10 cellular contexts compared by ENCODE assay signal in genomic region chr19:51460164-51460992, GRCh38. TPM values are rescaled to one million over a fixed set of nuclear protein-coding genes. Genes with fewer than 3 reads are reported as not detected.
DNase-seq lines count a peak whose midpoint lies in the region; ATAC-seq, FAIRE-seq and TF ChIP-seq lines count a peak whose summit lies in the region.
"Had no signal": no experiment of that assay in that cellular context is flagged by ENCODE, and none has a peak within 500 bp of the region (broad histone marks: within the 10 kb centered on the region; RNA-seq: fewer than 3 reads in every experiment).

No MANE protein-coding gene starts in this region.

- H3K9me3 ChIP-seq in BE2C: no peaks in the 10 kb centered on the region
- H3K9me3 ChIP-seq in HUES64 (ENCODE audit: insufficient read depth, low read depth, low read length): no peaks in the 10 kb centered on the region
- peaks cover 9% of the 10 kb centered on the region for H3K9me3 ChIP-seq in WERI-Rb-1 (ENCODE audit: severe bottlenecking)

- no peaks in the 10 kb centered on the region for H3K79me2 ChIP-seq in mesendoderm (ENCODE audit: control insufficient read depth, insufficient read depth, low read length)

- H2BK120ac ChIP-seq in mesendoderm (ENCODE audit: low read depth, low read length): no peak overlapping the region

- H3K4me2 ChIP-seq in mesendoderm (ENCODE audit: low read length): no peak overlapping the region

- no peak overlapping the region for H4K8ac ChIP-seq in mesendoderm (ENCODE audit: low read depth, low read length)

- H3K23ac ChIP-seq in mesendoderm (ENCODE audit: low read length): no peak overlapping the region

- H3K79me1 ChIP-seq in mesendoderm (ENCODE audit: low read length): no peaks in the 10 kb centered on the region

- H3K4me3 ChIP-seq in BE2C (ENCODE audit: low read depth, low read length) (peak overlapping the region; percentile 38), HUES64 (ENCODE audit: low read length) (peak overlapping the region; percentile 43), WERI-Rb-1 (ENCODE audit: low read depth, low read length) (peak overlapping the region; percentile 22; the same call in 1 of the 2 replicates), mesendoderm (ENCODE audit: low read length) (no peak overlapping the region)

- H3K18ac ChIP-seq in mesendoderm (ENCODE audit: low read length): no peak overlapping the region

- H3K27ac ChIP-seq in HUES64 (ENCODE audit: low read depth, low read length): no peak overlapping the region
- no peak overlapping the region for H3K27ac ChIP-seq in WERI-Rb-1
- no peak overlapping the region for H3K27ac ChIP-seq in mesendoderm (ENCODE audit: low read depth, low read length)

- no peak overlapping the region for H3K4ac ChIP-seq in mesendoderm (ENCODE audit: low read depth, low read length)

- DNase-seq in BE2C: peak; percentile 18
- no peak for DNase-seq in WERI-Rb-1
- DNase-seq in mesendoderm: peak; percentile 56
- DNase-seq in OCI-M2 (lab: John Stamatoyannopoulos, UW; ENCODE audit: unreplicated experiment): no peak
- no peak for DNase-seq in DMS153 treated with DMSO at 0.1 percent for 48 hours (lab: John Stamatoyannopoulos, UW; ENCODE audit: unreplicated experiment)
- DNase-seq in RCC 7860 (ENCODE audit: low spot score): no peak
- DNase-seq: dorsolateral prefrontal cortex had no signal

- no peak overlapping the region for H4K5ac ChIP-seq in mesendoderm (ENCODE audit: low read length)

- no peak for FAIRE-seq in RCC 7860 (lab: Jason Lieb, UNC)
- FAIRE-seq: G401.6 had no signal

- peaks cover 6% of the 10 kb centered on the region for H3K27me3 ChIP-seq in BE2C
- peaks cover 20% of the 10 kb centered on the region for H3K27me3 ChIP-seq in HUES64 (ENCODE audit: insufficient read depth, low read length)
- peaks cover 79% of the 10 kb centered on the region for H3K27me3 ChIP-seq in WERI-Rb-1 (ENCODE audit: insufficient read depth, low read depth, severe bottlenecking)
- H3K27me3 ChIP-seq in mesendoderm (ENCODE audit: insufficient read depth, low read length, poor library complexity): no peaks in the 10 kb centered on the region

- H3K36me3 ChIP-seq in BE2C (no peaks in the 10 kb centered on the region), HUES64 (ENCODE audit: insufficient read depth, low read length) (no peaks in the 10 kb centered on the region), WERI-Rb-1 (no peaks in the 10 kb centered on the region), mesendoderm (ENCODE audit: control insufficient read depth, insufficient read depth, low read length) (no peaks in the 10 kb centered on the region)

- peak overlapping the region; percentile 35 for H3K56ac ChIP-seq in mesendoderm (ENCODE audit: low read length)

- H3K9ac ChIP-seq in HUES64 (ENCODE audit: low read depth, low read length) (no peak overlapping the region), mesendoderm (ENCODE audit: low read length) (no peak overlapping the region)

- H2AK5ac ChIP-seq in mesendoderm (ENCODE audit: low read length): no peak overlapping the region

- no peak overlapping the region for H2BK5ac ChIP-seq in mesendoderm (ENCODE audit: low read length)

- 75% methylated on average over 12 of the region's 13 CpGs for WGBS in HUES64
- no CpG with 5 or more reads among the region's 13 CpGs for WGBS in mesendoderm (ENCODE audit: extremely low coverage, insufficient coverage, low lambda C conversion rate)

- no peak for ATAC-seq in HG02623 (IDR thresholded peaks at IDR 0.05; ENCODE audit: unreplicated experiment)

- TF ChIP-seq CTCF in BE2C (IDR thresholded peaks at IDR 0.05; ENCODE audit: low read depth, low read length) (no peak), WERI-Rb-1 (IDR thresholded peaks at IDR 0.05; ENCODE audit: low read depth, low read length) (no peak)

- no peak overlapping the region for H2BK15ac ChIP-seq in mesendoderm (replicated peaks; ENCODE audit: low read depth)

- H3K4me1 ChIP-seq in BE2C (no peaks in the 10 kb centered on the region), HUES64 (ENCODE audit: insufficient read depth, low read length) (no peaks in the 10 kb centered on the region), mesendoderm (ENCODE audit: control insufficient read depth, low read depth, low read length) (no peaks in the 10 kb centered on the region)

RNA-seq across cellular contexts. Expression of gene SIGLEC8, which starts 2.1 kb away (rescaled TPM):
- not detected for polyA plus RNA-seq in BE2C (2012; ENCODE audit: insufficient read depth, insufficient read length, low read depth)
- not detected for polyA plus RNA-seq in HUES64 (2013, experiment 1 of 2)
- polyA plus RNA-seq in HUES64 (2013, experiment 2 of 2): not detected
- polyA plus RNA-seq in mesendoderm (2013, experiment 1 of 2): not detected
- polyA plus RNA-seq in mesendoderm (2013, experiment 2 of 2): not detected

RNA-seq across cellular contexts. Expression of gene CEACAM18, which starts 18.0 kb away (rescaled TPM):
- polyA plus RNA-seq in BE2C (2012; ENCODE audit: insufficient read depth, insufficient read length, low read depth): not detected
- not detected for polyA plus RNA-seq in HUES64 (2013, experiment 1 of 2)
- polyA plus RNA-seq in HUES64 (2013, experiment 2 of 2): not detected
- polyA plus RNA-seq in mesendoderm (2013, experiment 1 of 2): not detected
- polyA plus RNA-seq in mesendoderm (2013, experiment 2 of 2): not detected

RNA-seq across cellular contexts. Expression of gene SIGLEC12, which starts 41.2 kb away (rescaled TPM):
- not detected for polyA plus RNA-seq in BE2C (2012; ENCODE audit: insufficient read depth, insufficient read length, low read depth)
- not detected for polyA plus RNA-seq in HUES64 (2013, experiment 1 of 2)
- polyA plus RNA-seq in HUES64 (2013, experiment 2 of 2): not detected
- polyA plus RNA-seq in mesendoderm (2013, experiment 1 of 2): not detected
- not detected for polyA plus RNA-seq in mesendoderm (2013, experiment 2 of 2)

RNA-seq across cellular contexts. Expression of gene SIGLEC10, which starts 42.9 kb away (rescaled TPM):
- 0.28 TPM for polyA plus RNA-seq in BE2C (2012; ENCODE audit: insufficient read depth, insufficient read length, low read depth)
- not detected for polyA plus RNA-seq in HUES64 (2013, experiment 1 of 2)
- polyA plus RNA-seq in HUES64 (2013, experiment 2 of 2): not detected
- 0.03 TPM for polyA plus RNA-seq in mesendoderm (2013, experiment 1 of 2)
- polyA plus RNA-seq in mesendoderm (2013, experiment 2 of 2): 0.01 TPM

Comparison
In these comparisons a context has a peak if more than half of its experiments do, and no peak if none do; other contexts are left out.
1. DNase-seq: peak in BE2C (single experiment) and mesendoderm (single experiment); none in WERI-Rb-1 (single experiment), OCI-M2 (single experiment), DMS153 treated with DMSO at 0.1 percent for 48 hours (single experiment) and RCC 7860 (single experiment).